17 cellular contexts compared by ENCODE assay signal in the genomic region with DNA sequence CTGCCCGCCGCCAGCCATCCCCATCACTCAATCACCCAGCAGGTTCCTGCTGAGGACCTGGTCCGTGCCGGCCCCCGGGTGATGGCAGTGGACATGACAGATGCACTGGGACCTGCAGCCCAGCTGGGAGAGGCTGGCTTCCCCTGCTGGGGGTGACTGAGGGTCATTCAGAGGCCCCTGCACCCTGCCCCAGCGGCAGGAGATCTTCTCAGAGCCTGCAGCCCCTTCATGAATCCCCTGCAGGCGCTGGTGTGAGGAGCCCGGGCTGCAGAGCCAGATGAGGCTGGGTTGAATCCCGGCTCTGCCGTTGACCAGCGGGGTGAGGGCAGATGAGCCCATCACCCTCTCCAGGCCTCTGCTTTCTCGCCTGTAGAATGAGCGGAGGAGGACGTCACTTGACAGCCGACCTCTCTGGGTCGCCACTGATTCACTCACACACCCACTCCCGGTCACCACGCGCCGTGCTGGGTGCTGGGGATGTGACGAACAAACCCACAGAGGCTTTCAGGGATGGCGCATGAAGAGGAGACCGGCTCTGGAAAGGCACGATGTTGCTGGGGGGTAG.
A peak's percentile ranks its signal among the peaks of the same experiment; 100 is the strongest.
DNase-seq lines count a peak whose midpoint lies in the region; ATAC-seq, FAIRE-seq and TF ChIP-seq lines count a peak whose summit lies in the region.
"Had no signal": no experiment of that assay in that cellular context is flagged by ENCODE, and none has a peak within 500 bp of the region (broad histone marks: within the 10 kb centered on the region; RNA-seq: fewer than 3 reads in every experiment).

No MANE protein-coding gene starts in this region.

- no peak overlapping the region for H3K9ac ChIP-seq in HUES6 (ENCODE audit: low read length)
- 0 out of 4 replicates have a peak overlapping the region, but pooled peaks of 1 of the 2 experiments have one; percentile 13 for H3K9ac ChIP-seq in K562 (ENCODE audit: insufficient read depth in 1 of 2, low read depth in 2 of 2, low read length in 2 of 2)
- peak overlapping the region; percentile 18 for H3K9ac ChIP-seq in mesenchymal stem cell (ENCODE audit: low read length)
- H3K9ac ChIP-seq in smooth muscle cell (ENCODE audit: low read depth), result no peak overlapping the region

- in situ Hi-C loops in K562 (cut with MboI), result no loop called here

- H3K4me3 ChIP-seq in HUES6 (ENCODE audit: low read depth, low read length), result no peak overlapping the region
- no peak overlapping the region for H3K4me3 ChIP-seq in K562
- no peak overlapping the region for H3K4me3 ChIP-seq in mesenchymal stem cell (ENCODE audit: insufficient read depth in 1 of 2, low read depth in 1 of 2, low read length in 2 of 2)
- H3K4me3 ChIP-seq in smooth muscle cell, result no peak overlapping the region
- H3K4me3 ChIP-seq: HAP-1, psoas muscle had no signal

- peaks cover 15% of the 10 kb centered on the region for H3K79me1 ChIP-seq in mesenchymal stem cell (replicated peaks; ENCODE audit: low read length, poor library complexity, severe bottlenecking)

- TF ChIP-seq CTCF in K562 (IDR thresholded peaks at IDR 0.05 in 2 of 3, conservative IDR thresholded peaks at IDR 0.05 in 1 of 3; ENCODE audit: insufficient read depth in 2 of 3, low read depth in 1 of 3, low read length in 3 of 3) (no peak), smooth muscle cell (IDR thresholded peaks at IDR 0.05; ENCODE audit: borderline replicate concordance, insufficient read depth, poor library complexity, severe bottlenecking) (no peak)

- H3K9me1 ChIP-seq in K562 (ENCODE audit: control insufficient read depth, insufficient read depth, low read length), result no peaks in the 10 kb centered on the region

- H3K27ac ChIP-seq in HUES6 (ENCODE audit: low read depth, low read length) (0 out of 2 replicates have a peak overlapping the region, but pooled peaks have one; percentile 46), K562 (ENCODE audit: extremely low read depth, low read depth, low read length) (no peak overlapping the region), mesenchymal stem cell (ENCODE audit: low read length, poor library complexity, severe bottlenecking) (no peak overlapping the region), smooth muscle cell (ENCODE audit: low read depth) (peak overlapping the region; percentile 9)
- H3K27ac ChIP-seq: psoas muscle had no signal

- peak overlapping the region; percentile 81 to 95 for H3K18ac ChIP-seq in mesenchymal stem cell (ENCODE audit: low read depth in 1 of 2, low read length in 2 of 2)

- H4K20me1 ChIP-seq in K562 (replicated peaks; ENCODE audit: control insufficient read depth, insufficient read depth, low read length) (no peaks in the 10 kb centered on the region; the same call in 1 of the 2 replicates), smooth muscle cell (ENCODE audit: low read depth) (peaks cover 19% of the 10 kb centered on the region)

- no TSS peak for BruUV-seq in K562 (replicated peaks; lab: Mats Ljungman, UMichigan)

- H3F3A ChIP-seq in smooth muscle cell (ENCODE audit: low read depth), result peaks cover 28% of the 10 kb centered on the region

- no peak for TF ChIP-seq POLR2A in K562 (conservative IDR thresholded peaks at IDR 0.05)

- 83% methylated on average over 24 of the region's 24 CpGs for WGBS in K562 (ENCODE audit: insufficient coverage, low coverage, missing lambda C conversion rate)
- 49% methylated on average over 24 of the region's 24 CpGs for WGBS in mesenchymal stem cell
- WGBS in smooth muscle cell (ENCODE audit: low lambda C conversion rate), result 37% methylated on average over 24 of the region's 24 CpGs

- H3K27me3 ChIP-seq in HUES6 (ENCODE audit: control insufficient read depth, insufficient read depth, low read length) (no peaks in the 10 kb centered on the region), K562 (ENCODE audit: control insufficient read depth in 2 of 2, insufficient read depth in 2 of 2, low read length in 2 of 2) (no peaks in the 10 kb centered on the region), mesenchymal stem cell (ENCODE audit: control insufficient read depth in 1 of 2, insufficient read depth in 1 of 2, low read length in 2 of 2) (no peaks in the 10 kb centered on the region), smooth muscle cell (ENCODE audit: low read depth) (no peaks in the 10 kb centered on the region)

- peak overlapping the region; percentile 85 for H4K91ac ChIP-seq in mesenchymal stem cell (ENCODE audit: low read length)

- CTCF ChIA-PET in K562 (lab: Yijun Ruan, JAX; ENCODE audit: low intra/inter-chr PET ratio), result interaction anchor here (0.5 kb wide), 1 partner anchor 125 kb away, joined by 3 read pairs; no protein-coding TSS in a partner anchor

- TF ChIP-seq EP300 in K562 (IDR thresholded peaks at IDR 0.05; ENCODE audit: low read length), result no peak

- H3K4me1 ChIP-seq in HUES6 (ENCODE audit: control insufficient read depth, insufficient read depth, low read length) (peaks cover 43% of the 10 kb centered on the region), K562 (replicated peaks in 1 of 2; ENCODE audit: control insufficient read depth in 2 of 2, insufficient read depth in 2 of 2, low read length in 2 of 2) (peaks cover 8 to 59% of the 10 kb centered on the region in 2 experiments; a peak in 4 of 5 replicates), mesenchymal stem cell (ENCODE audit: control insufficient read depth, insufficient read depth, low read depth, low read length) (peaks cover 68% of the 10 kb centered on the region), smooth muscle cell (ENCODE audit: low read depth) (peaks cover 33% of the 10 kb centered on the region)

- H3K4ac ChIP-seq in mesenchymal stem cell (ENCODE audit: low read depth in 1 of 2, low read length in 2 of 2), result peak overlapping the region; percentile 81 to 85

- H2AFZ ChIP-seq in K562 (ENCODE audit: low read depth, low read length) (no peak overlapping the region), mesenchymal stem cell (ENCODE audit: low read depth, low read length) (no peak overlapping the region), smooth muscle cell (ENCODE audit: low read depth) (no peak overlapping the region)

- peak overlapping the region; percentile 67 for H2BK120ac ChIP-seq in mesenchymal stem cell (ENCODE audit: low read depth, low read length)

- H3K23ac ChIP-seq in mesenchymal stem cell (ENCODE audit: low read length in 2 of 2), result peak overlapping the region in 1 of 2 experiments; percentile 67

- peak overlapping the region in 1 of 2 experiments; percentile 61 for H3K14ac ChIP-seq in mesenchymal stem cell (ENCODE audit: low read length in 2 of 2)

- FAIRE-seq in K562 (lab: Jason Lieb, UNC), result no peak

- no peak for ATAC-seq in K562
- no peak for ATAC-seq in GM21367 (IDR thresholded peaks at IDR 0.05; ENCODE audit: unreplicated experiment)
- ATAC-seq in GM18873 (IDR thresholded peaks at IDR 0.05; ENCODE audit: low FRiP score, unreplicated experiment), result no peak
- ATAC-seq: activated CD8-positive, alpha-beta memory T cell treated with anti-CD3 and anti-CD28 coated beads, Interleukin-2, amount 10 ng/mL, durations not matched to agents 7 days and 5 days; psoas muscle had no signal

- peak overlapping the region; percentile 69 to 92 for H2BK12ac ChIP-seq in mesenchymal stem cell (ENCODE audit: low read length in 2 of 2)

- DNase-seq in K562 (ENCODE audit: extremely low read depth in 1 of 4, low spot score in 3 of 4) (no peak), mesenchymal stem cell (peak; percentile 81), smooth muscle cell (lab: John Stamatoyannopoulos, UW; ENCODE audit: unreplicated experiment) (no peak), posterior vena cava (ENCODE audit: low spot score) (no peak)
- DNase-seq in stimulated activated CD8-positive, alpha-beta memory T cell treated with anti-CD3 and anti-CD28 coated beads, Interleukin-4, amount 100 ng/mL, for 48 hours, result no peak
- DNase-seq: activated CD8-positive, alpha-beta memory T cell treated with anti-CD3 and anti-CD28 coated beads, Interleukin-2, amount 10 ng/mL, durations not matched to agents 7 days and 5 days; activated effector memory CD4-positive, alpha-beta T cell treated with Interleukin-2 at 50 U/mL for 16 hours; Calu3; erythroblast; NCI-H1436 treated with DMSO at 0.1 percent for 48 hours; NCI-H2227 treated with DMSO at 0.1 percent for 48 hours; T-helper 2 cell had no signal

- H3K9me3 ChIP-seq in HUES6 (ENCODE audit: control insufficient read depth, insufficient read depth, low read depth, low read length) (no peaks in the 10 kb centered on the region), K562 (replicated peaks; ENCODE audit: control insufficient read depth, insufficient read depth, low read depth, low read length) (peaks cover 11% of the 10 kb centered on the region), mesenchymal stem cell (ENCODE audit: control insufficient read depth, low read length) (no peaks in the 10 kb centered on the region), smooth muscle cell (replicated peaks; ENCODE audit: low read depth) (no peaks in the 10 kb centered on the region)
- H3K9me3 ChIP-seq: HAP-1, psoas muscle had no signal

- H2AK5ac ChIP-seq in mesenchymal stem cell (ENCODE audit: low read length, severe bottlenecking), result peak overlapping the region; percentile 43

- H3K4me2 ChIP-seq in K562 (ENCODE audit: insufficient read depth, low read length), result no peak overlapping the region
- H3K4me2 ChIP-seq in mesenchymal stem cell (ENCODE audit: low read length, poor library complexity, severe bottlenecking), result peak overlapping the region; percentile 4
- peak overlapping the region; percentile 74 for H3K4me2 ChIP-seq in smooth muscle cell

- POLR2A ChIA-PET in K562 (lab: Yijun Ruan, JAX), result interaction anchor here (0.9 kb wide), 1 partner anchor 13 kb away, joined by 3 read pairs; no protein-coding TSS in a partner anchor

- peak overlapping the region; percentile 98 for H2BK15ac ChIP-seq in mesenchymal stem cell (ENCODE audit: low read depth, poor library complexity, severe bottlenecking)

- H4K8ac ChIP-seq in mesenchymal stem cell (ENCODE audit: low read length), result peak overlapping the region; percentile 55

- no peaks in the 10 kb centered on the region for H3K36me3 ChIP-seq in HUES6 (ENCODE audit: control insufficient read depth, insufficient read depth, low read length)
- peaks cover 4% of the 10 kb centered on the region; the same call in 1 of the 3 replicates for H3K36me3 ChIP-seq in K562 (ENCODE audit: control insufficient read depth, insufficient read depth, low read length)
- peaks cover 0 to 19% of the 10 kb centered on the region in 2 experiments for H3K36me3 ChIP-seq in mesenchymal stem cell (ENCODE audit: control insufficient read depth in 1 of 2, insufficient read depth in 2 of 2, low read depth in 1 of 2, low read length in 2 of 2)
- H3K36me3 ChIP-seq in smooth muscle cell (ENCODE audit: low read depth), result no peaks in the 10 kb centered on the region
- H3K36me3 ChIP-seq: HAP-1 had no signal

- no peak overlapping the region for H2BK5ac ChIP-seq in mesenchymal stem cell (ENCODE audit: low read depth, low read length, poor library complexity, severe bottlenecking)

- intact Hi-C loops in K562 (cut with micrococcal nuclease), result no loop called here
- intact Hi-C loops in posterior vena cava (cut with DNase I), result no loop called here

- H3K79me2 ChIP-seq in K562 (ENCODE audit: control insufficient read depth, insufficient read depth, low read length) (peaks cover 12% of the 10 kb centered on the region), smooth muscle cell (ENCODE audit: low read depth) (peaks cover 5% of the 10 kb centered on the region)

- TF ChIP-seq RAD21 in K562 (CRISPR knock-in tag; conservative IDR thresholded peaks at IDR 0.05 in 1 of 2, IDR thresholded peaks at IDR 0.05 in 1 of 2), result no peak

Comparison
In these comparisons a context has a peak if more than half of its experiments do, and no peak if none do; other contexts are left out.
1. H3K27ac ChIP-seq: peak in HUES6 (single experiment) and smooth muscle cell (single experiment); none in K562 (single experiment) and mesenchymal stem cell (single experiment).